ENCODE assay signal across 1 cellular context in the genomic region with DNA sequence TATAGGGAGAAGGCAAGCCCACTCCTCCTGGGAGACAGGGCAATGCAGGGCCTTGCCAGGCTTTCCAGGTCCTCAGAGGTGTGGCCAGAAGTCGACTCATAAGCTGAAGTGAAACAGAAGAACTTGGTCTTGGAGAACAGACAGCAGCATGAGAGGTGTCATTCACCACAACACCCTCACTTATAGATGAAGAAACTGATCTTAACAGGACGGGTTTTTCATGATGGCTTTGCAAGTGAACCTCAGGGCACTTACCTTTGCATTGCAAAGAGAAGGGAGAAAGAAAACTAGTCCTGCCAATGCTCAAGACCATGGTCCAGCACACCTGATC.
TF ChIP-seq lines count a peak whose summit lies in the region.

No MANE protein-coding gene starts in this region.

TF ChIP-seq in H1, 55 proteins besides CTCF, POLR2A, EP300 and RAD21:
- no peak for TF ChIP-seq ZNF274 (IDR thresholded peaks at IDR 0.05; ENCODE audit: borderline replicate concordance, extremely low read depth, low read length)
- TF ChIP-seq, protein P1, sequence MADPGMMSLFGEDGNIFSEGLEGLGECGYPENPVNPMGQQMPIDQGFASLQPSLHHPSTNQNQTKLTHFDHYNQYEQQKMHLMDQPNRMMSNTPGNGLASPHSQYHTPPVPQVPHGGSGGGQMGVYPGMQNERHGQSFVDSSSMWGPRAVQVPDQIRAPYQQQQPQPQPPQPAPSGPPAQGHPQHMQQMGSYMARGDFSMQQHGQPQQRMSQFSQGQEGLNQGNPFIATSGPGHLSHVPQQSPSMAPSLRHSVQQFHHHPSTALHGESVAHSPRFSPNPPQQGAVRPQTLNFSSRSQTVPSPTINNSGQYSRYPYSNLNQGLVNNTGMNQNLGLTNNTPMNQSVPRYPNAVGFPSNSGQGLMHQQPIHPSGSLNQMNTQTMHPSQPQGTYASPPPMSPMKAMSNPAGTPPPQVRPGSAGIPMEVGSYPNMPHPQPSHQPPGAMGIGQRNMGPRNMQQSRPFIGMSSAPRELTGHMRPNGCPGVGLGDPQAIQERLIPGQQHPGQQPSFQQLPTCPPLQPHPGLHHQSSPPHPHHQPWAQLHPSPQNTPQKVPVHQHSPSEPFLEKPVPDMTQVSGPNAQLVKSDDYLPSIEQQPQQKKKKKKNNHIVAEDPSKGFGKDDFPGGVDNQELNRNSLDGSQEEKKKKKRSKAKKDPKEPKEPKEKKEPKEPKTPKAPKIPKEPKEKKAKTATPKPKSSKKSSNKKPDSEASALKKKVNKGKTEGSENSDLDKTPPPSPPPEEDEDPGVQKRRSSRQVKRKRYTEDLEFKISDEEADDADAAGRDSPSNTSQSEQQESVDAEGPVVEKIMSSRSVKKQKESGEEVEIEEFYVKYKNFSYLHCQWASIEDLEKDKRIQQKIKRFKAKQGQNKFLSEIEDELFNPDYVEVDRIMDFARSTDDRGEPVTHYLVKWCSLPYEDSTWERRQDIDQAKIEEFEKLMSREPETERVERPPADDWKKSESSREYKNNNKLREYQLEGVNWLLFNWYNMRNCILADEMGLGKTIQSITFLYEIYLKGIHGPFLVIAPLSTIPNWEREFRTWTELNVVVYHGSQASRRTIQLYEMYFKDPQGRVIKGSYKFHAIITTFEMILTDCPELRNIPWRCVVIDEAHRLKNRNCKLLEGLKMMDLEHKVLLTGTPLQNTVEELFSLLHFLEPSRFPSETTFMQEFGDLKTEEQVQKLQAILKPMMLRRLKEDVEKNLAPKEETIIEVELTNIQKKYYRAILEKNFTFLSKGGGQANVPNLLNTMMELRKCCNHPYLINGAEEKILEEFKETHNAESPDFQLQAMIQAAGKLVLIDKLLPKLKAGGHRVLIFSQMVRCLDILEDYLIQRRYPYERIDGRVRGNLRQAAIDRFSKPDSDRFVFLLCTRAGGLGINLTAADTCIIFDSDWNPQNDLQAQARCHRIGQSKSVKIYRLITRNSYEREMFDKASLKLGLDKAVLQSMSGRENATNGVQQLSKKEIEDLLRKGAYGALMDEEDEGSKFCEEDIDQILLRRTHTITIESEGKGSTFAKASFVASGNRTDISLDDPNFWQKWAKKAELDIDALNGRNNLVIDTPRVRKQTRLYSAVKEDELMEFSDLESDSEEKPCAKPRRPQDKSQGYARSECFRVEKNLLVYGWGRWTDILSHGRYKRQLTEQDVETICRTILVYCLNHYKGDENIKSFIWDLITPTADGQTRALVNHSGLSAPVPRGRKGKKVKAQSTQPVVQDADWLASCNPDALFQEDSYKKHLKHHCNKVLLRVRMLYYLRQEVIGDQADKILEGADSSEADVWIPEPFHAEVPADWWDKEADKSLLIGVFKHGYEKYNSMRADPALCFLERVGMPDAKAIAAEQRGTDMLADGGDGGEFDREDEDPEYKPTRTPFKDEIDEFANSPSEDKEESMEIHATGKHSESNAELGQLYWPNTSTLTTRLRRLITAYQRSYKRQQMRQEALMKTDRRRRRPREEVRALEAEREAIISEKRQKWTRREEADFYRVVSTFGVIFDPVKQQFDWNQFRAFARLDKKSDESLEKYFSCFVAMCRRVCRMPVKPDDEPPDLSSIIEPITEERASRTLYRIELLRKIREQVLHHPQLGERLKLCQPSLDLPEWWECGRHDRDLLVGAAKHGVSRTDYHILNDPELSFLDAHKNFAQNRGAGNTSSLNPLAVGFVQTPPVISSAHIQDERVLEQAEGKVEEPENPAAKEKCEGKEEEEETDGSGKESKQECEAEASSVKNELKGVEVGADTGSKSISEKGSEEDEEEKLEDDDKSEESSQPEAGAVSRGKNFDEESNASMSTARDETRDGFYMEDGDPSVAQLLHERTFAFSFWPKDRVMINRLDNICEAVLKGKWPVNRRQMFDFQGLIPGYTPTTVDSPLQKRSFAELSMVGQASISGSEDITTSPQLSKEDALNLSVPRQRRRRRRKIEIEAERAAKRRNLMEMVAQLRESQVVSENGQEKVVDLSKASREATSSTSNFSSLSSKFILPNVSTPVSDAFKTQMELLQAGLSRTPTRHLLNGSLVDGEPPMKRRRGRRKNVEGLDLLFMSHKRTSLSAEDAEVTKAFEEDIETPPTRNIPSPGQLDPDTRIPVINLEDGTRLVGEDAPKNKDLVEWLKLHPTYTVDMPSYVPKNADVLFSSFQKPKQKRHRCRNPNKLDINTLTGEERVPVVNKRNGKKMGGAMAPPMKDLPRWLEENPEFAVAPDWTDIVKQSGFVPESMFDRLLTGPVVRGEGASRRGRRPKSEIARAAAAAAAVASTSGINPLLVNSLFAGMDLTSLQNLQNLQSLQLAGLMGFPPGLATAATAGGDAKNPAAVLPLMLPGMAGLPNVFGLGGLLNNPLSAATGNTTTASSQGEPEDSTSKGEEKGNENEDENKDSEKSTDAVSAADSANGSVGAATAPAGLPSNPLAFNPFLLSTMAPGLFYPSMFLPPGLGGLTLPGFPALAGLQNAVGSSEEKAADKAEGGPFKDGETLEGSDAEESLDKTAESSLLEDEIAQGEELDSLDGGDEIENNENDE (IDR thresholded peaks at IDR 0.05; ENCODE audit: insufficient replicate concordance, low read length) = no peak
- no peak for TF ChIP-seq KDM1A (IDR thresholded peaks at IDR 0.05; ENCODE audit: borderline replicate concordance, low read length)
- TF ChIP-seq RXRA (IDR thresholded peaks at IDR 0.05; ENCODE audit: insufficient read depth, low read depth, low read length) = no peak
- no peak for TF ChIP-seq FOSL1 (IDR thresholded peaks at IDR 0.05; ENCODE audit: insufficient read depth, low read depth, low read length)
- TF ChIP-seq TAF7 (optimal IDR thresholded peaks at IDR 0.05; ENCODE audit: borderline replicate concordance, low read depth, low read length) = no peak
- no peak for TF ChIP-seq CBX5 (IDR thresholded peaks at IDR 0.05; ENCODE audit: low read depth, low read length)
- no peak for TF ChIP-seq POLR2AphosphoS5 (IDR thresholded peaks at IDR 0.05; ENCODE audit: low read depth, low read length)
- no peak for TF ChIP-seq HDAC6 (IDR thresholded peaks at IDR 0.05; ENCODE audit: low read depth, low read length)
- no peak for TF ChIP-seq ASH2L (IDR thresholded peaks at IDR 0.05; ENCODE audit: low read length)
- no peak for TF ChIP-seq BACH1 (IDR thresholded peaks at IDR 0.05; ENCODE audit: low read length)
- TF ChIP-seq POU5F1 (IDR thresholded peaks at IDR 0.05; ENCODE audit: low read depth, low read length) = no peak
- no peak for TF ChIP-seq JUND (IDR thresholded peaks at IDR 0.05; ENCODE audit: low read length)
- TF ChIP-seq CBX8 (IDR thresholded peaks at IDR 0.05; ENCODE audit: borderline replicate concordance, low read depth, low read length) = no peak
- no peak for TF ChIP-seq EZH2 (IDR thresholded peaks at IDR 0.05; ENCODE audit: low read depth, low read length, severe bottlenecking)
- TF ChIP-seq GTF2F1 (IDR thresholded peaks at IDR 0.05; ENCODE audit: borderline replicate concordance, low read depth, low read length) = no peak
